In the genomic region with DNA sequence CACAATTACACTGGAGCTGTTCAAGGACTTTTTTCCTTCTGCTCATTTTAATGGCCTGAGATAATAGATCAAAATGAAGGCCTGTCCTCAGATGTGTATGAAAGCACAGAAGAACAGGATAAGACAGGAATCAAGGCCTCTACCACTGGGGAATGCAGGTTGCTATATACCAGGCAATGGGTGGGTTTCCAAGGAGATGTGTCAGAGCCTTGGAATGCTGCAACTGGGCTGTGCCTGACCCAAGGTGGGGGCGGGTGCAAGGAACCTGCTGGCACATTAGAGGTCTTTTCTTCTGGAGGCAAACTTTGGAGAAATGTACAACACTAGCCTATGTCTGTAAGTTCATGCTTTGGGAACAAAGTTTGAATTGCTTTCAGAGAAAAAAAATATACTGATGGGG, we compare ENCODE assay signal across 1 cellular context.
A peak's percentile ranks its signal among the peaks of the same experiment; 100 is the strongest.
TF ChIP-seq lines count a peak whose summit lies in the region.

No MANE protein-coding gene starts in this region.

TF ChIP-seq in H1, 55 proteins besides CTCF, POLR2A, EP300 and RAD21 (continued from another document):
- TF ChIP-seq CTBP2 (IDR thresholded peaks at IDR 0.05; ENCODE audit: borderline replicate concordance, insufficient read depth, insufficient read length, low read length), result no peak
- TF ChIP-seq TEAD4 (IDR thresholded peaks at IDR 0.05; ENCODE audit: low read depth, low read length), result peak; percentile 95
- TF ChIP-seq JUND (IDR thresholded peaks at IDR 0.05; ENCODE audit: low read length), result peak; percentile 94
- TF ChIP-seq CEBPB (IDR thresholded peaks at IDR 0.05; ENCODE audit: low read depth, low read length), result 0 out of 2 replicates have a peak, but pooled peaks have one; percentile 17
- TF ChIP-seq, protein P1, sequence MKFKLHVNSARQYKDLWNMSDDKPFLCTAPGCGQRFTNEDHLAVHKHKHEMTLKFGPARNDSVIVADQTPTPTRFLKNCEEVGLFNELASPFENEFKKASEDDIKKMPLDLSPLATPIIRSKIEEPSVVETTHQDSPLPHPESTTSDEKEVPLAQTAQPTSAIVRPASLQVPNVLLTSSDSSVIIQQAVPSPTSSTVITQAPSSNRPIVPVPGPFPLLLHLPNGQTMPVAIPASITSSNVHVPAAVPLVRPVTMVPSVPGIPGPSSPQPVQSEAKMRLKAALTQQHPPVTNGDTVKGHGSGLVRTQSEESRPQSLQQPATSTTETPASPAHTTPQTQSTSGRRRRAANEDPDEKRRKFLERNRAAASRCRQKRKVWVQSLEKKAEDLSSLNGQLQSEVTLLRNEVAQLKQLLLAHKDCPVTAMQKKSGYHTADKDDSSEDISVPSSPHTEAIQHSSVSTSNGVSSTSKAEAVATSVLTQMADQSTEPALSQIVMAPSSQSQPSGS (IDR thresholded peaks at IDR 0.05; ENCODE audit: low read length), result 0 out of 2 replicates have a peak, but pooled peaks have one; percentile 44
- no peak for TF ChIP-seq FOSL1 (IDR thresholded peaks at IDR 0.05; ENCODE audit: insufficient read depth, low read depth, low read length)
- TF ChIP-seq ZNF274 (IDR thresholded peaks at IDR 0.05; ENCODE audit: borderline replicate concordance, extremely low read depth, low read length), result no peak
- no peak for TF ChIP-seq SIN3A (conservative IDR thresholded peaks at IDR 0.05 in 1 of 2, IDR thresholded peaks at IDR 0.05 in 1 of 2; ENCODE audit: low read depth in 1 of 2, low read length in 2 of 2)
